10 cellular contexts compared by ENCODE assay signal in genomic region chr9:111959468-111959941, GRCh38.
DNase-seq lines count a peak whose midpoint lies in the region; ATAC-seq and TF ChIP-seq lines count a peak whose summit lies in the region.
"Had no signal": no experiment of that assay in that cellular context is flagged by ENCODE, and none has a peak within 500 bp of the region (broad histone marks: within the 10 kb centered on the region; RNA-seq: fewer than 3 reads in every experiment).

No MANE protein-coding gene starts in this region.

- H3K9me3 ChIP-seq in liver (ENCODE audit: control insufficient read depth in 4 of 4, low read length in 3 of 4), result no peaks in the 10 kb centered on the region
- no peaks in the 10 kb centered on the region for H3K9me3 ChIP-seq in WERI-Rb-1 (ENCODE audit: severe bottlenecking)

- H3K27ac ChIP-seq in brain microvascular endothelial cell (peak overlapping the region; percentile 92), liver (ENCODE audit: low read depth in 1 of 2, low read length in 2 of 2) (no peak overlapping the region), WERI-Rb-1 (no peak overlapping the region)

- 56% methylated on average over 2 of the region's 2 CpGs for WGBS in liver

- H3K9ac ChIP-seq in liver (ENCODE audit: low read depth in 1 of 2, low read length in 2 of 2), result no peak overlapping the region

- no peaks in the 10 kb centered on the region for H3K4me1 ChIP-seq in liver (ENCODE audit: control insufficient read depth in 4 of 4, insufficient read depth in 4 of 4, low read length in 3 of 4)

- in situ Hi-C loops in brain microvascular endothelial cell (cut with HindIII; ENCODE audit: low pct_ligation_motif_present, low sequenced_read_pairs), result no loop called here

- H3K4me3 ChIP-seq in brain microvascular endothelial cell (ENCODE audit: low read depth, low read length) (no peak overlapping the region), liver (ENCODE audit: low read depth in 1 of 3, low read length in 3 of 3) (no peak overlapping the region), WERI-Rb-1 (ENCODE audit: low read depth, low read length) (no peak overlapping the region)

- DNase-seq in AG08395 (ENCODE audit: low spot score) (peak; percentile 94), LoVo (ENCODE audit: low spot score) (peak; percentile 77), brain microvascular endothelial cell (peak; percentile 89), WERI-Rb-1 (no peak), NCI-H2196 treated with DMSO at 0.1 percent for 48 hours (lab: John Stamatoyannopoulos, UW; ENCODE audit: unreplicated experiment) (no peak)
- no peak for DNase-seq in stimulated activated CD4-positive, alpha-beta T cell treated with anti-CD3 and anti-CD28 coated beads, Interleukin-2, amount 100 ng/mL, for 24 hours
- DNase-seq: stimulated activated CD4-positive, alpha-beta T cell treated with anti-CD3 and anti-CD28 coated beads, Interleukin-4, amount 100 ng/mL, for 1 hour; T-helper 9 cell had no signal

- TF ChIP-seq CTCF in brain microvascular endothelial cell (IDR thresholded peaks at IDR 0.05; ENCODE audit: low read depth, low read length, missing control alignments), result no peak
- no peak for TF ChIP-seq CTCF in liver (IDR thresholded peaks at IDR 0.05; ENCODE audit: low read depth, low read length, missing input control)
- TF ChIP-seq CTCF in WERI-Rb-1 (IDR thresholded peaks at IDR 0.05; ENCODE audit: low read depth, low read length), result no peak

- H3K27me3 ChIP-seq in brain microvascular endothelial cell (replicated peaks), result no peaks in the 10 kb centered on the region
- H3K27me3 ChIP-seq in liver (ENCODE audit: control insufficient read depth in 4 of 4, insufficient read depth in 4 of 4, low read length in 3 of 4), result no peaks in the 10 kb centered on the region
- no peaks in the 10 kb centered on the region for H3K27me3 ChIP-seq in WERI-Rb-1 (ENCODE audit: insufficient read depth, low read depth, severe bottlenecking)

- ATAC-seq in HG03354 (IDR thresholded peaks at IDR 0.05; ENCODE audit: poor library complexity, severe bottlenecking, unreplicated experiment), result no peak

- no peaks in the 10 kb centered on the region for H3K36me3 ChIP-seq in brain microvascular endothelial cell (replicated peaks)
- H3K36me3 ChIP-seq in liver (ENCODE audit: control insufficient read depth in 4 of 4, insufficient read depth in 3 of 4, low read depth in 1 of 4, low read length in 3 of 4), result no peaks in the 10 kb centered on the region
- no peaks in the 10 kb centered on the region for H3K36me3 ChIP-seq in WERI-Rb-1

- TF ChIP-seq RAD21 in liver (IDR thresholded peaks at IDR 0.05), result no peak

TF ChIP-seq in liver, 16 proteins besides CTCF, POLR2A, EP300 and RAD21:
- peak; percentile 32 to 52 for TF ChIP-seq HNF4A (conservative IDR thresholded peaks at IDR 0.05)
- TF ChIP-seq FOXA1 (IDR thresholded peaks at IDR 0.05), result no peak
- TF ChIP-seq RXRA (IDR thresholded peaks at IDR 0.05), result peak in 1 of 2 donors; percentile 35

Comparison
In these comparisons a context has a peak if more than half of its experiments do, and no peak if none do; other contexts are left out.
1. DNase-seq: peak in AG08395 (single experiment), LoVo (single experiment) and brain microvascular endothelial cell (single experiment); none in WERI-Rb-1 (single experiment), stimulated activated CD4-positive, alpha-beta T cell treated with anti-CD3 and anti-CD28 coated beads, Interleukin-2, amount 100 ng/mL, for 24 hours (0 of 2) and NCI-H2196 treated with DMSO at 0.1 percent for 48 hours (single experiment).